In the genomic region with DNA sequence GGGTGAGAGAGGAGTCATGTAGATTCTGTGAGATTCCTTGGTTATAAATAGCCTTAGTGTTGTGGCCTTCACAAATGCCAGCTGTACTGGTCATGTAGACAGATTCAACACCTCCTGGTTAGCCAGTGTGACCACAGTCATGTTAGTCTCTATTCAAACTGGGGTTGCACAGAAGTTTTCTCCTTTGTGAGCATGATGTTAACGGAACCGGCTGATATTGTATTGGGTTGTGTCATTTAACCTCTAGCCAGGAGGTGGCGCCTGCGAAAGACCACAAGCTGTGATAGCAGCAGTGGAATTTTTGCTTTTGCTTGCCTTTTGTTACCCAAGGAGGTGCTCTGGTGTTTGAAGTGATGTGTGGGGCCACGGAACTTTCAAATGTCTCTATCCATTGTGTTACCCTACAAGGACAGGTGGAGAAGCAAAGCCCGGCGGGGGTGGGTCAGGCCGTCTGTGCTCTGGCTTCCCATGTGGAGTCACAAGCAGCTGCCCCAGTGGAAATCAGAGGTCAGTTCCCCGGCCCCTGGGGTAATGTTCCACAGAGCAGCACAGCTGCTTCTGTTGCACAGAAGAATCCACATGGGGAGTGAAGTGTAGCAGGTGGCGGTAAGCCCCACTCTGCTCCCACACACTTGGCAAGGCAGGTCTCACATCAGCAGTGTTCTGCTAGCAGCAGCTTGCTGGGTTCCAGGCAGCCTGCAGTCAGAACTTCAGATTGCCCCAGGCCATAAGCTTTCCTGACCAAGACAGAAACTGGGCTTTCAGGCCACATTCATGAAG, we compare ENCODE assay signal across 9 cellular contexts.
DNase-seq lines count a peak whose midpoint lies in the region; ATAC-seq and TF ChIP-seq lines count a peak whose summit lies in the region.
"Had no signal": no experiment of that assay in that cellular context is flagged by ENCODE, and none has a peak within 500 bp of the region (broad histone marks: within the 10 kb centered on the region; RNA-seq: fewer than 3 reads in every experiment).

No MANE protein-coding gene starts in this region.

- 41% methylated on average over 10 of the region's 10 CpGs for WGBS in liver
- WGBS in testis, 2 donors = 39 to 50% methylated on average over 5 to 10 of the region's 10 CpGs

- TF ChIP-seq CTCF in choroid plexus epithelial cell (conservative IDR thresholded peaks at IDR 0.05; ENCODE audit: low read depth, low read length) = peak; percentile 80
- TF ChIP-seq CTCF in liver (IDR thresholded peaks at IDR 0.05; ENCODE audit: low read depth, low read length, missing input control) = peak; percentile 54
- peak in 2 of 3 experiments; percentile 47 to 59 for TF ChIP-seq CTCF in testis (IDR thresholded peaks at IDR 0.05)

- H3K9me3 ChIP-seq in liver (ENCODE audit: control insufficient read depth in 4 of 4, low read length in 3 of 4) = no peaks in the 10 kb centered on the region
- no peaks in the 10 kb centered on the region for H3K9me3 ChIP-seq in testis

- no peak for ATAC-seq in GM19463 (IDR thresholded peaks at IDR 0.05; ENCODE audit: unreplicated experiment)

- no peak for TF ChIP-seq POLR2A in testis (IDR thresholded peaks at IDR 0.05)

- intact Hi-C loops in testis (cut with DNase I; ENCODE audit: low total_unique reads) = no loop called here

- H3K4me1 ChIP-seq in liver (ENCODE audit: control insufficient read depth in 4 of 4, insufficient read depth in 4 of 4, low read length in 3 of 4) = no peaks in the 10 kb centered on the region
- H3K4me1 ChIP-seq in testis = no peaks in the 10 kb centered on the region

- no peak overlapping the region for H3K9ac ChIP-seq in liver (ENCODE audit: low read depth in 1 of 2, low read length in 2 of 2)

- H3K27ac ChIP-seq in liver (ENCODE audit: low read depth in 1 of 2, low read length in 2 of 2) = no peak overlapping the region
- H3K27ac ChIP-seq in testis = no peak overlapping the region

- H3K36me3 ChIP-seq in liver (ENCODE audit: control insufficient read depth in 4 of 4, insufficient read depth in 3 of 4, low read depth in 1 of 4, low read length in 3 of 4) = no peaks in the 10 kb centered on the region
- H3K36me3 ChIP-seq in testis (ENCODE audit: low read depth, missing control alignments) = no peaks in the 10 kb centered on the region

- H3K27me3 ChIP-seq in liver (ENCODE audit: control insufficient read depth in 4 of 4, insufficient read depth in 4 of 4, low read length in 3 of 4) (peaks cover 0 to 8% (median 0%) of the 10 kb centered on the region in 4 donors), testis (no peaks in the 10 kb centered on the region)

- DNase-seq in NCI-H524 (lab: John Stamatoyannopoulos, UW) (peak; percentile 50 to 65), NCI-H524 treated with DMSO at 0.1 percent for 48 hours (lab: John Stamatoyannopoulos, UW) (no peak), NCI-H69 (lab: John Stamatoyannopoulos, UW) (peak; percentile 8), choroid plexus epithelial cell (ENCODE audit: low read depth) (peak; percentile 79), testis (peak; percentile 72), NK-92 (lab: John Stamatoyannopoulos, UW; ENCODE audit: unreplicated experiment) (no peak)
- DNase-seq: activated T-cell treated with anti-CD3 and anti-CD28 coated beads, Interleukin-2, amount 50 U/mL, for 4 hours had no signal

- H3K4me3 ChIP-seq in choroid plexus epithelial cell (ENCODE audit: low read depth, low read length) (no peak overlapping the region), liver (ENCODE audit: low read depth in 1 of 3, low read length in 3 of 3) (no peak overlapping the region), testis (no peak overlapping the region)

- TF ChIP-seq RAD21 in liver (IDR thresholded peaks at IDR 0.05) = peak; percentile 60 to 78

TF ChIP-seq in liver, 16 proteins besides CTCF, POLR2A, EP300 and RAD21:
- no peak for TF ChIP-seq NR2F2 (IDR thresholded peaks at IDR 0.05)
- no peak for TF ChIP-seq TAF1 (conservative IDR thresholded peaks at IDR 0.05)
- TF ChIP-seq FOXA1 (IDR thresholded peaks at IDR 0.05) = no peak
- no peak for TF ChIP-seq RXRA (IDR thresholded peaks at IDR 0.05)
- no peak for TF ChIP-seq REST (IDR thresholded peaks at IDR 0.05)
- TF ChIP-seq ZBTB33 (IDR thresholded peaks at IDR 0.05) = no peak
- no peak for TF ChIP-seq EGR1 (IDR thresholded peaks at IDR 0.05; ENCODE audit: low read depth in 2 of 2)
- TF ChIP-seq JUND (IDR thresholded peaks at IDR 0.05) = no peak
- TF ChIP-seq GABPA (IDR thresholded peaks at IDR 0.05 in 1 of 2, conservative IDR thresholded peaks at IDR 0.05 in 1 of 2) = no peak
- no peak for TF ChIP-seq HNF4G (IDR thresholded peaks at IDR 0.05)
- no peak for TF ChIP-seq FOXA2 (IDR thresholded peaks at IDR 0.05)
- TF ChIP-seq, protein P1, sequence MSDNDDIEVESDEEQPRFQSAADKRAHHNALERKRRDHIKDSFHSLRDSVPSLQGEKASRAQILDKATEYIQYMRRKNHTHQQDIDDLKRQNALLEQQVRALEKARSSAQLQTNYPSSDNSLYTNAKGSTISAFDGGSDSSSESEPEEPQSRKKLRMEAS (IDR thresholded peaks at IDR 0.05) = no peak
- TF ChIP-seq ATF3 (IDR thresholded peaks at IDR 0.05) = no peak
- TF ChIP-seq HNF4A (conservative IDR thresholded peaks at IDR 0.05) = no peak
- TF ChIP-seq SP1 (IDR thresholded peaks at IDR 0.05) = no peak
- no peak for TF ChIP-seq YY1 (IDR thresholded peaks at IDR 0.05)

Comparison
In these comparisons a context has a peak if more than half of its experiments do, and no peak if none do; other contexts are left out.
1. DNase-seq: peak in NCI-H524 (2 of 2), NCI-H69 (single experiment), choroid plexus epithelial cell (single experiment) and testis (single experiment); none in NCI-H524 treated with DMSO at 0.1 percent for 48 hours (single experiment) and NK-92 (single experiment).
2. Peak in every context shown above with its lines, with median percentiles within 50 percentile points of each other: CTCF ChIP-seq.